In genomic region chrX:136898752-136899151, GRCh38 we compare ENCODE assay signal across 7 cellular contexts. TPM values are rescaled to one million over a fixed set of nuclear protein-coding genes. Genes with fewer than 3 reads are reported as not detected.
DNase-seq lines count a peak whose midpoint lies in the region; ATAC-seq, FAIRE-seq and TF ChIP-seq lines count a peak whose summit lies in the region.
"Not testable (repeated sequence)": the region's sequence is repeated elsewhere in the genome, so short reads cannot be mapped to it uniquely, and the experiment has no call there.

No MANE protein-coding gene starts in this region.

- not testable (repeated sequence) for H3K9me1 ChIP-seq in endothelial cell of umbilical vein (replicated peaks; ENCODE audit: control insufficient read depth, extremely low read depth, insufficient read depth, low read length)

- not testable (repeated sequence) for H3K79me2 ChIP-seq in endothelial cell of umbilical vein (ENCODE audit: control insufficient read depth, insufficient read depth, low read length)

- H3K4me3 Mint-ChIP-seq in activated CD8-positive, alpha-beta memory T cell treated with anti-CD3 and anti-CD28 coated beads, Interleukin-2, amount 10 ng/mL, durations not matched to agents 7 days and 5 days = not testable (repeated sequence)

- not testable (repeated sequence) for H3K9me3 ChIP-seq in endothelial cell of umbilical vein (replicated peaks; ENCODE audit: control insufficient read depth, insufficient read depth, low read length)

- H3K27ac ChIP-seq in endothelial cell of umbilical vein (ENCODE audit: insufficient read depth, low read depth, low read length) = not testable (repeated sequence)

- FAIRE-seq in endothelial cell of umbilical vein (lab: Jason Lieb, UNC) = not testable (repeated sequence)

- not testable (repeated sequence) for H3K4me1 ChIP-seq in endothelial cell of umbilical vein (ENCODE audit: control insufficient read depth, extremely low read depth, insufficient read depth, low read length)

- TF ChIP-seq CTCF in endothelial cell of umbilical vein (IDR thresholded peaks at IDR 0.05; ENCODE audit: extremely low read depth in 1 of 2, insufficient read depth in 1 of 2, low read depth in 1 of 2, low read length in 2 of 2) = not testable (repeated sequence)

- H3K27me3 ChIP-seq in endothelial cell of umbilical vein (ENCODE audit: control insufficient read depth in 2 of 2, insufficient read depth in 2 of 2, low read length in 2 of 2) = not testable (repeated sequence)

- H4K20me1 ChIP-seq in endothelial cell of umbilical vein (replicated peaks; ENCODE audit: control insufficient read depth, extremely low read depth, insufficient read depth, low read length) = not testable (repeated sequence)

- DNase-seq in DMS 273 (lab: John Stamatoyannopoulos, UW; ENCODE audit: unreplicated experiment) (peak; percentile 65), KBM-7 (peak; percentile 20), NCI-H146 (lab: John Stamatoyannopoulos, UW) (peak; percentile 38), NCI-H345 (lab: John Stamatoyannopoulos, UW) (peak; percentile 1), NCI-H82 (lab: John Stamatoyannopoulos, UW) (peak; percentile 78), endothelial cell of umbilical vein (ENCODE audit: low read depth, low spot score) (peak; percentile 13)
- DNase-seq in activated CD8-positive, alpha-beta memory T cell treated with anti-CD3 and anti-CD28 coated beads, Interleukin-2, amount 10 ng/mL, durations not matched to agents 7 days and 5 days = not testable (repeated sequence)

- in situ Hi-C loops in KBM-7 (cut with MboI; ENCODE audit: low pct_unique_long_range_greater_than_20kb, low sequenced_read_pairs) = not testable (repeated sequence)

- BruUV-seq in endothelial cell of umbilical vein (replicated peaks; lab: Mats Ljungman, UMichigan) = not testable (repeated sequence)

- POLR2A ChIA-PET in endothelial cell of umbilical vein (lab: Charles Lee) = interaction anchor here (0.7 to 1.2 kb wide), 2 partner anchors 18 to 62 kb away, joined by 3 read pairs; partner anchors contain the start of gene RBMX

- not testable (repeated sequence) for H3K4me2 ChIP-seq in endothelial cell of umbilical vein (ENCODE audit: insufficient read depth, low read length)

- CTCF ChIA-PET in activated CD8-positive, alpha-beta memory T cell treated with anti-CD3 and anti-CD28 coated beads, Interleukin-2, amount 10 ng/mL, durations not matched to agents 7 days and 5 days (lab: Charles Lee); endothelial cell of umbilical vein (lab: Charles Lee): not testable (repeated sequence)

- not testable (repeated sequence) for H3K36me3 ChIP-seq in endothelial cell of umbilical vein (ENCODE audit: control insufficient read depth in 2 of 2, extremely low read depth in 1 of 2, insufficient read depth in 2 of 2, low read length in 2 of 2)

- not testable (repeated sequence) for H2AFZ ChIP-seq in endothelial cell of umbilical vein (ENCODE audit: low read depth, low read length)

- not testable (repeated sequence) for TF ChIP-seq POLR2A in endothelial cell of umbilical vein (IDR thresholded peaks at IDR 0.05; ENCODE audit: low read depth, low read length)

- not testable (repeated sequence) for H3K9me3 Mint-ChIP-seq in activated CD8-positive, alpha-beta memory T cell treated with anti-CD3 and anti-CD28 coated beads, Interleukin-2, amount 10 ng/mL, durations not matched to agents 7 days and 5 days (ENCODE audit: low read depth)

- intact Hi-C loops in endothelial cell of umbilical vein (cut with micrococcal nuclease) = not testable (repeated sequence)

- not testable (repeated sequence) for H3K4me1 Mint-ChIP-seq in activated CD8-positive, alpha-beta memory T cell treated with anti-CD3 and anti-CD28 coated beads, Interleukin-2, amount 10 ng/mL, durations not matched to agents 7 days and 5 days

- not testable (repeated sequence) for H3K36me3 Mint-ChIP-seq in activated CD8-positive, alpha-beta memory T cell treated with anti-CD3 and anti-CD28 coated beads, Interleukin-2, amount 10 ng/mL, durations not matched to agents 7 days and 5 days

- peak overlapping the region; percentile 24 for H3K27ac Mint-ChIP-seq in activated CD8-positive, alpha-beta memory T cell treated with anti-CD3 and anti-CD28 coated beads, Interleukin-2, amount 10 ng/mL, durations not matched to agents 7 days and 5 days

- H3K27me3 Mint-ChIP-seq in activated CD8-positive, alpha-beta memory T cell treated with anti-CD3 and anti-CD28 coated beads, Interleukin-2, amount 10 ng/mL, durations not matched to agents 7 days and 5 days = not testable (repeated sequence)

- H3K4me3 ChIP-seq in endothelial cell of umbilical vein (replicated peaks in 1 of 3; ENCODE audit: insufficient read depth in 1 of 3, low read depth in 1 of 3, low read length in 3 of 3) = not testable (repeated sequence)

- dilution Hi-C loops in endothelial cell of umbilical vein (cut with MboI; ENCODE audit: extremely low pct_ligation_motif_present, low sequenced_read_pairs) = not testable (repeated sequence)

- not testable (repeated sequence) for ATAC-seq in activated CD8-positive, alpha-beta memory T cell treated with anti-CD3 and anti-CD28 coated beads, Interleukin-2, amount 10 ng/mL, durations not matched to agents 7 days and 5 days

- not testable (repeated sequence) for H3K9ac ChIP-seq in endothelial cell of umbilical vein (replicated peaks; ENCODE audit: extremely low read depth, insufficient read depth, low read length)

RNA-seq across cellular contexts. Expression of gene RBMX, which starts 18.2 kb away (rescaled TPM):
- total RNA-seq in activated CD8-positive, alpha-beta memory T cell treated with anti-CD3 and anti-CD28 coated beads, Interleukin-2, amount 10 ng/mL, durations not matched to agents 7 days and 5 days = 100 to 1,000 TPM; 247 to 301 TPM
- total RNA-seq in endothelial cell of umbilical vein = 235 and 251 TPM in 2 replicates
- 99.1 and 117 TPM in 2 replicates for polyA plus RNA-seq in endothelial cell of umbilical vein
- polyA plus RNA-seq in endothelial cell of umbilical vein (2011; cell fraction: cytosol; rRNA removed) = 117 and 122 TPM in 2 replicates
- polyA plus RNA-seq in endothelial cell of umbilical vein (2011; cell fraction: nucleus; rRNA removed) = 237 and 314 TPM in 2 replicates
- 167 and 202 TPM in 2 replicates for polyA plus RNA-seq in endothelial cell of umbilical vein (2012)
- polyA minus RNA-seq in endothelial cell of umbilical vein = 132 and 141 TPM in 2 replicates
- 143 TPM for polyA minus RNA-seq in endothelial cell of umbilical vein (2011; cell fraction: cytosol; rRNA and poly(A)+ RNA removed)
- polyA minus RNA-seq in endothelial cell of umbilical vein (2011; cell fraction: nucleus; rRNA and poly(A)+ RNA removed) = 75.9 and 92.8 TPM in 2 replicates
